In the genomic region with DNA sequence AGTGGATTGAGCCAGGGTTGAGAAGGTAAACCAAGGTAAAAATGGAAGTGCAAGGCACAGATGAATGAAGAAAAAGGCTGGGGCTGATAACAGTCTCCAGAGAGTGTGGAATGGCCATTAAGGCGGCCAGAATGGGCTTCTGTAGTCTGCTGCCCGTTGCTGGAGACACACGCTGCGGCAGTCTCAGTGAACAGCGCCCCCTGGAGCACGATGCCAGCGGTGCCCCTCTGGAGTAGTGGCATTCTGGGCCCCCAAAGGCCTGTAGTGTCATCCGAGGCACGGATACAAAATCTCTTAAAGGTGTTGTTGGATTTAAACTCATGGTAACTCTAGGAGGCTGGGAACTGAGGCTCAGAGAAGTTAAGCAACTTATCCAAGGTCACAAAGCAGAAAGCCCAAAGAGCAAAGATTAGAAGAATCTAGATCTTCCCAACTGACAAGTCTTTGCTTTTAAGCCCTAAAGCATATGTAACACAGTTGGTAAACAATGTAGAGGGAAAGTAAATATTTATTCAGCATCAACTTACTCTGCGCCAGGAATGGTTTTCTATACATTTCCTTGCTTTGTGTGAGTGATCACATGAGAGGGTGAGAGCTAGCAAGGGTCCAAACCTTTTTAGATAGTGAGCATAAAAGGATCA, we compare ENCODE assay signal across 8 cellular contexts. TPM values are rescaled to one million over a fixed set of nuclear protein-coding genes. Genes with fewer than 3 reads are reported as not detected.
DNase-seq lines count a peak whose midpoint lies in the region; ATAC-seq and TF ChIP-seq lines count a peak whose summit lies in the region.

No MANE protein-coding gene starts in this region.

- H3K4me1 ChIP-seq in right atrium auricular region: peaks cover 0 to 14% of the 10 kb centered on the region in 2 donors

- no peaks in the 10 kb centered on the region for H3K36me3 ChIP-seq in right atrium auricular region

- H3K27me3 ChIP-seq in right atrium auricular region: no peaks in the 10 kb centered on the region

- H3K9me3 ChIP-seq in right atrium auricular region: no peaks in the 10 kb centered on the region

- POLR2A ChIA-PET in RWPE1 (lab: Yijun Ruan, JAX; ENCODE audit: low non-redundant PET): no interaction called here

- H3K27ac ChIP-seq in RWPE1: no peak overlapping the region
- no peak overlapping the region for H3K27ac ChIP-seq in right atrium auricular region

- no peak overlapping the region for H3K4me3 ChIP-seq in right atrium auricular region

- CTCF ChIA-PET in RWPE1 (lab: Yijun Ruan, JAX): interaction anchor here (0.8 kb wide), 1 partner anchor 36 kb away, joined by 3 read pairs; no protein-coding TSS in a partner anchor

- DNase-seq in AML-193 (lab: John Stamatoyannopoulos, UW): peak; percentile 23 to 55
- DNase-seq in RWPE1 (ENCODE audit: low spot score): peak; percentile 8
- DNase-seq in activated gamma-delta T cell (lab: John Stamatoyannopoulos, UW): peak; percentile 23
- no peak for DNase-seq in right atrium auricular region (ENCODE audit: low spot score)
- peak; percentile 69 for DNase-seq in stimulated activated CD4-positive, alpha-beta T cell treated with anti-CD3 and anti-CD28 coated beads, Interleukin-4, amount 100 ng/mL, for 24 hours
- no peak for DNase-seq in NCI-H2171 treated with DMSO at 0.1 percent for 48 hours (lab: John Stamatoyannopoulos, UW)

- ATAC-seq in GM19035 (IDR thresholded peaks at IDR 0.05; ENCODE audit: unreplicated experiment) (peak; percentile 89), HG03159 (IDR thresholded peaks at IDR 0.05; ENCODE audit: unreplicated experiment) (peak; percentile 78)

- TF ChIP-seq CTCF in RWPE1 (conservative IDR thresholded peaks at IDR 0.05; ENCODE audit: low read depth): peak; percentile 33
- peak; percentile 33 to 80 for TF ChIP-seq CTCF in right atrium auricular region (IDR thresholded peaks at IDR 0.05)

RNA-seq across cellular contexts. Expression of a gene that starts 18.2 kb away (rescaled TPM):
- total RNA-seq in right atrium auricular region: not detected

RNA-seq across cellular contexts. Expression of a gene that starts 42.2 kb away (rescaled TPM):
- 10 to 100 TPM in 1 of 2 donors, 1 to 10 TPM in 1; 8.2 to 23.3 TPM for total RNA-seq in right atrium auricular region

Comparison
In these comparisons a context has a peak if more than half of its experiments do, and no peak if none do; other contexts are left out.
1. DNase-seq: peak in AML-193 (2 of 2), RWPE1 (single experiment), activated gamma-delta T cell (single experiment) and stimulated activated CD4-positive, alpha-beta T cell treated with anti-CD3 and anti-CD28 coated beads, Interleukin-4, amount 100 ng/mL, for 24 hours (single experiment); none in right atrium auricular region (single experiment) and NCI-H2171 treated with DMSO at 0.1 percent for 48 hours (single experiment).